In genomic region chr19:47445527-47445926, GRCh38 we compare ENCODE assay signal across 10 cellular contexts. TPM values are rescaled to one million over a fixed set of nuclear protein-coding genes. Genes with fewer than 3 reads are reported as not detected.
DNase-seq lines count a peak whose midpoint lies in the region; ATAC-seq and TF ChIP-seq lines count a peak whose summit lies in the region.
"Had no signal": no experiment of that assay in that cellular context is flagged by ENCODE, and none has a peak within 500 bp of the region (broad histone marks: within the 10 kb centered on the region; RNA-seq: fewer than 3 reads in every experiment).

No MANE protein-coding gene starts in this region.

- TF ChIP-seq CTCF in H9 (conservative IDR thresholded peaks at IDR 0.05) (no peak), gastrocnemius medialis (IDR thresholded peaks at IDR 0.05 in 4 of 5, conservative IDR thresholded peaks at IDR 0.05 in 1 of 5) (no peak)

- H3K36me3 ChIP-seq in H7 (replicated peaks; ENCODE audit: control insufficient read depth, insufficient read depth, low read length) (no peaks in the 10 kb centered on the region), gastrocnemius medialis (no peaks in the 10 kb centered on the region)

- no peak overlapping the region for H3K9ac ChIP-seq in H9 (ENCODE audit: extremely low read depth, insufficient read length, low read length)
- H3K9ac ChIP-seq: KMS-11 had no signal

- POLR2A ChIA-PET in naive thymus-derived CD8-positive, alpha-beta T cell (lab: Charles Lee): interaction anchor here (0.5 to 2.0 kb wide), 7 partner anchors 9 to 300 kb away, joined by 3 to 7 read pairs (median 3); partner anchors contain the start of gene NOP53

- no peak overlapping the region for H4K5ac ChIP-seq in H9 (ENCODE audit: insufficient read length, low read depth, low read length)

- H3K4ac ChIP-seq in H9 (ENCODE audit: low read depth, low read length): no peak overlapping the region

- in situ Hi-C loops in gastrocnemius medialis (cut with MboI; ENCODE audit: low sequenced_read_pairs in 4 of 4): no loop called here

- WGBS in H9 (ENCODE audit: extremely low coverage, insufficient read length, low lambda C conversion rate): no CpG with 5 or more reads among the region's 4 CpGs

- H3K9me3 ChIP-seq in H9 (ENCODE audit: control insufficient read depth, low read depth, low read length) (no peaks in the 10 kb centered on the region), gastrocnemius medialis (no peaks in the 10 kb centered on the region)

- H3K4me3 ChIP-seq in H7 (ENCODE audit: insufficient read depth, low read depth, low read length) (no peak overlapping the region), gastrocnemius medialis (no peak overlapping the region)

- no peak overlapping the region for H3K56ac ChIP-seq in H9 (ENCODE audit: insufficient read length, low read depth, low read length)

- no peaks in the 10 kb centered on the region for H4K20me1 ChIP-seq in H9 (ENCODE audit: control insufficient read depth, insufficient read depth, insufficient read length)

- peaks cover 13% of the 10 kb centered on the region for H3K23me2 ChIP-seq in H9 (ENCODE audit: insufficient read length, low read depth, low read length, poor library complexity, severe bottlenecking)

- no peak overlapping the region for H3T11ph ChIP-seq in H9 (ENCODE audit: low read length)

- H2BK5ac ChIP-seq in H9 (ENCODE audit: insufficient read length, low read length): no peak overlapping the region

- H4K91ac ChIP-seq in H9 (ENCODE audit: insufficient read length, low read depth, low read length): no peak overlapping the region

- peak; percentile 33 for DNase-seq in NCI-H146 (lab: John Stamatoyannopoulos, UW)
- no peak for DNase-seq in NCI-H146 treated with DMSO at 0.1 percent for 48 hours (lab: John Stamatoyannopoulos, UW; ENCODE audit: unreplicated experiment)
- DNase-seq in H9: no peak
- no peak for DNase-seq in activated T-helper 2 cell treated with anti-CD3 and anti-CD28 coated beads, Interferon-gamma antibody, Interleukin-2, Interleukin-4, amounts not matched to agents 10 μg/mL and 5 μg/mL and 100 μg/mL, durations not matched to agents 14 hours and 24 hours and 36 hours (ENCODE audit: low spot score)
- DNase-seq in naive thymus-derived CD8-positive, alpha-beta T cell: no peak
- no peak for DNase-seq in H7
- no peak for DNase-seq in gastrocnemius medialis
- DNase-seq: small intestine had no signal

- H4K8ac ChIP-seq in H9 (replicated peaks; ENCODE audit: insufficient read length, low read depth, low read length): no peak overlapping the region

- H3K9me3 Mint-ChIP-seq in H9: no peaks in the 10 kb centered on the region; a peak in 3 of 5 replicates
- H3K9me3 Mint-ChIP-seq in activated T-helper 2 cell treated with anti-CD3 and anti-CD28 coated beads, Interferon-gamma antibody, Interleukin-2, Interleukin-4, amounts not matched to agents 10 μg/mL and 5 μg/mL and 100 μg/mL, durations not matched to agents 14 hours and 24 hours and 36 hours: no peaks in the 10 kb centered on the region
- peaks cover 0 to 3% (median 0%) of the 10 kb centered on the region in 9 donors for H3K9me3 Mint-ChIP-seq in naive thymus-derived CD8-positive, alpha-beta T cell

- peaks cover 0 to 1% (median 0%) of the 10 kb centered on the region in 3 experiments; a peak in 2 of 7 replicates for H3K36me3 Mint-ChIP-seq in H9 (ENCODE audit: insufficient read depth in 1 of 3, low read depth in 3 of 3)
- no peaks in the 10 kb centered on the region for H3K36me3 Mint-ChIP-seq in activated T-helper 2 cell treated with anti-CD3 and anti-CD28 coated beads, Interferon-gamma antibody, Interleukin-2, Interleukin-4, amounts not matched to agents 10 μg/mL and 5 μg/mL and 100 μg/mL, durations not matched to agents 14 hours and 24 hours and 36 hours (ENCODE audit: low read depth)
- no peaks in the 10 kb centered on the region for H3K36me3 Mint-ChIP-seq in naive thymus-derived CD8-positive, alpha-beta T cell

- H3K4me3 Mint-ChIP-seq in H9: peak overlapping the region; percentile 43 to 77
- H3K4me3 Mint-ChIP-seq in activated T-helper 2 cell treated with anti-CD3 and anti-CD28 coated beads, Interferon-gamma antibody, Interleukin-2, Interleukin-4, amounts not matched to agents 10 μg/mL and 5 μg/mL and 100 μg/mL, durations not matched to agents 14 hours and 24 hours and 36 hours (ENCODE audit: low read depth): peak overlapping the region; percentile 49
- H3K4me3 Mint-ChIP-seq in naive thymus-derived CD8-positive, alpha-beta T cell: peak overlapping the region; percentile 55 to 91 (median 78)

- H3K4me2 ChIP-seq in H9 (ENCODE audit: insufficient read depth, insufficient read length, low read length): peak overlapping the region; percentile 61
- H3K4me2 ChIP-seq: KMS-11 had no signal

- no peaks in the 10 kb centered on the region for H3K79me1 ChIP-seq in H9 (ENCODE audit: insufficient read depth, low read depth, low read length, poor library complexity, severe bottlenecking)

- no peak overlapping the region for H3K14ac ChIP-seq in H9 (ENCODE audit: insufficient read depth, low read length)

- H2BK120ac ChIP-seq in H9 (ENCODE audit: low read depth, low read length, poor library complexity, severe bottlenecking): no peak overlapping the region

- H3K23ac ChIP-seq in H9 (ENCODE audit: insufficient read length, low read depth, low read length): no peak overlapping the region

- H3K27ac ChIP-seq in H9 (ENCODE audit: insufficient read length, low read depth, low read length) (no peak overlapping the region), gastrocnemius medialis (no peak overlapping the region)
- H3K27ac ChIP-seq: KMS-11 had no signal

- H2BK15ac ChIP-seq in H9 (ENCODE audit: low read depth, low read length): no peak overlapping the region

- H2AK5ac ChIP-seq in H9 (ENCODE audit: insufficient read length, low read length): no peak overlapping the region

- H3K27me3 Mint-ChIP-seq in H9 (ENCODE audit: low read depth): peaks cover 68% of the 10 kb centered on the region
- peaks cover 62% of the 10 kb centered on the region for H3K27me3 Mint-ChIP-seq in activated T-helper 2 cell treated with anti-CD3 and anti-CD28 coated beads, Interferon-gamma antibody, Interleukin-2, Interleukin-4, amounts not matched to agents 10 μg/mL and 5 μg/mL and 100 μg/mL, durations not matched to agents 14 hours and 24 hours and 36 hours (ENCODE audit: low read depth)
- H3K27me3 Mint-ChIP-seq in naive thymus-derived CD8-positive, alpha-beta T cell: peaks cover 20 to 76% (median 56%) of the 10 kb centered on the region in 5 donors

- H3K4me1 Mint-ChIP-seq in H9: peaks cover 37 to 45% of the 10 kb centered on the region in 2 experiments
- H3K4me1 Mint-ChIP-seq in activated T-helper 2 cell treated with anti-CD3 and anti-CD28 coated beads, Interferon-gamma antibody, Interleukin-2, Interleukin-4, amounts not matched to agents 10 μg/mL and 5 μg/mL and 100 μg/mL, durations not matched to agents 14 hours and 24 hours and 36 hours (ENCODE audit: low read depth): peaks cover 37% of the 10 kb centered on the region
- H3K4me1 Mint-ChIP-seq in naive thymus-derived CD8-positive, alpha-beta T cell: peaks cover 39 to 64% (median 53%) of the 10 kb centered on the region in 4 donors

- H2BK12ac ChIP-seq in H9 (ENCODE audit: insufficient read length, low read depth, low read length): no peak overlapping the region

- no peak for TF ChIP-seq POLR2A in gastrocnemius medialis (IDR thresholded peaks at IDR 0.05)

- H2AFZ ChIP-seq in H9 (ENCODE audit: low read length): no peak overlapping the region

- H3K27ac Mint-ChIP-seq in H9: no peak overlapping the region
- no peak overlapping the region for H3K27ac Mint-ChIP-seq in activated T-helper 2 cell treated with anti-CD3 and anti-CD28 coated beads, Interferon-gamma antibody, Interleukin-2, Interleukin-4, amounts not matched to agents 10 μg/mL and 5 μg/mL and 100 μg/mL, durations not matched to agents 14 hours and 24 hours and 36 hours
- H3K27ac Mint-ChIP-seq in naive thymus-derived CD8-positive, alpha-beta T cell: peak overlapping the region in 3 of 10 donors; percentile 80 to 89 (median 88)

- H3K18ac ChIP-seq in H9 (ENCODE audit: insufficient read length, low read depth, low read length): no peak overlapping the region

- no peaks in the 10 kb centered on the region for H3K79me2 ChIP-seq in H9 (ENCODE audit: insufficient read depth, low read length)

- ATAC-seq in naive thymus-derived CD8-positive, alpha-beta T cell: no peak
- ATAC-seq in HG03280 (IDR thresholded peaks at IDR 0.05; ENCODE audit: unreplicated experiment) (no peak), gastrocnemius medialis (no peak)

- intact Hi-C loops in activated T-helper 2 cell treated with anti-CD3 and anti-CD28 coated beads, Interferon-gamma antibody, Interleukin-2, Interleukin-4, amounts not matched to agents 10 μg/mL and 5 μg/mL and 100 μg/mL, durations not matched to agents 14 hours and 24 hours and 36 hours (cut with micrococcal nuclease): no loop called here
- intact Hi-C loops in gastrocnemius medialis (cut with DNase I; ENCODE audit: low total_unique reads): no loop called here

- no peak overlapping the region for H2BK20ac ChIP-seq in H9 (ENCODE audit: low read depth, low read length, poor library complexity, severe bottlenecking)

- no peaks in the 10 kb centered on the region; the same call in 1 of the 2 replicates for H3K27me3 ChIP-seq in H9 (ENCODE audit: insufficient read depth, low read length)
- peaks cover 28% of the 10 kb centered on the region for H3K27me3 ChIP-seq in H7 (ENCODE audit: control insufficient read depth, insufficient read depth, low read length)
- H3K27me3 ChIP-seq in gastrocnemius medialis: peaks cover 79 to 87% (median 82%) of the 10 kb centered on the region in 3 donors

- peaks cover 10% of the 10 kb centered on the region; the same call in 1 of the 2 replicates for H3K4me1 ChIP-seq in H9 (ENCODE audit: insufficient read depth, low read length)
- no peaks in the 10 kb centered on the region for H3K4me1 ChIP-seq in gastrocnemius medialis

RNA-seq across cellular contexts. Expression of gene SLC8A2, which starts 26.2 kb away (rescaled TPM):
- 10.7 and 11.3 TPM in 2 replicates for total RNA-seq in H9 (2021)
- not detected in 2 replicates for total RNA-seq in activated T-helper 2 cell treated with anti-CD3 and anti-CD28 coated beads, Interferon-gamma antibody, Interleukin-2, Interleukin-4, amounts not matched to agents 10 μg/mL and 5 μg/mL and 100 μg/mL, durations not matched to agents 14 hours and 24 hours and 36 hours
- under 1 TPM in 1 of 2 experiments, not detected in 1; 0.42 TPM for total RNA-seq in naive thymus-derived CD8-positive, alpha-beta T cell
- polyA plus RNA-seq in naive thymus-derived CD8-positive, alpha-beta T cell: under 1 TPM in 2 of 3 donors, not detected in 1; 0.02 to 0.12 TPM
- total RNA-seq in H7 (2014; rRNA removed; shearing (Covaris generic)): 6.7 and 10.3 TPM in 2 replicates
- total RNA-seq in gastrocnemius medialis: not detected

RNA-seq across cellular contexts. Expression of gene MEIS3, which starts 26.2 kb away (rescaled TPM):
- total RNA-seq in H9 (2021) (43.8 and 44.0 TPM in 2 replicates), gastrocnemius medialis (1 to 10 TPM in 3 of 4 donors, under 1 TPM in 1; 0.24 to 5.4 (median 2.2) TPM)
- 0.16 TPM in 1 of 2 replicates, not detected in the other for total RNA-seq in activated T-helper 2 cell treated with anti-CD3 and anti-CD28 coated beads, Interferon-gamma antibody, Interleukin-2, Interleukin-4, amounts not matched to agents 10 μg/mL and 5 μg/mL and 100 μg/mL, durations not matched to agents 14 hours and 24 hours and 36 hours
- not detected for total RNA-seq in naive thymus-derived CD8-positive, alpha-beta T cell
- not detected for polyA plus RNA-seq in naive thymus-derived CD8-positive, alpha-beta T cell
- 87.0 and 134 TPM in 2 replicates for total RNA-seq in H7 (2014; rRNA removed; shearing (Covaris generic))

RNA-seq across cellular contexts. Expression of gene KPTN, which starts 38.5 kb away (rescaled TPM):
- total RNA-seq in H9 (2021): 33.6 and 35.4 TPM in 2 replicates
- 9.6 and 11.3 TPM in 2 replicates for total RNA-seq in activated T-helper 2 cell treated with anti-CD3 and anti-CD28 coated beads, Interferon-gamma antibody, Interleukin-2, Interleukin-4, amounts not matched to agents 10 μg/mL and 5 μg/mL and 100 μg/mL, durations not matched to agents 14 hours and 24 hours and 36 hours
- 1 to 10 TPM; 5.4 to 7.1 TPM for total RNA-seq in naive thymus-derived CD8-positive, alpha-beta T cell
- 1 to 10 TPM; 5.8 to 8.0 (median 7.6) TPM for polyA plus RNA-seq in naive thymus-derived CD8-positive, alpha-beta T cell
- 9.9 and 10.5 TPM in 2 replicates for total RNA-seq in H7 (2014; rRNA removed; shearing (Covaris generic))
- 1 to 10 TPM in 3 of 4 donors, under 1 TPM in 1; 0.91 to 6.4 (median 3.9) TPM for total RNA-seq in gastrocnemius medialis
